ENCODE assay signal across 12 cellular contexts in genomic region chr18:363327-364115, GRCh38.
DNase-seq lines count a peak whose midpoint lies in the region; ATAC-seq, FAIRE-seq and TF ChIP-seq lines count a peak whose summit lies in the region.
"Had no signal": no experiment of that assay in that cellular context is flagged by ENCODE, and none has a peak within 500 bp of the region (broad histone marks: within the 10 kb centered on the region; RNA-seq: fewer than 3 reads in every experiment).

No MANE protein-coding gene starts in this region.

- H3K4me3 ChIP-seq in AG04449 (ENCODE audit: low read depth, low read length): no peak overlapping the region
- no peak overlapping the region for H3K4me3 ChIP-seq in K562
- H3K4me3 ChIP-seq in lower lobe of right lung: no peak overlapping the region

- peaks cover 44 to 48% of the 10 kb centered on the region in 2 experiments for H3K27me3 ChIP-seq in K562 (ENCODE audit: control insufficient read depth in 2 of 2, insufficient read depth in 2 of 2, low read length in 2 of 2)
- H3K27me3 ChIP-seq in lower lobe of right lung (ENCODE audit: low read depth): no peaks in the 10 kb centered on the region

- no peak for TF ChIP-seq RAD21 in K562 (CRISPR knock-in tag; conservative IDR thresholded peaks at IDR 0.05 in 1 of 2, IDR thresholded peaks at IDR 0.05 in 1 of 2)

- H3K9me3 ChIP-seq in K562 (replicated peaks; ENCODE audit: control insufficient read depth, insufficient read depth, low read depth, low read length) (no peaks in the 10 kb centered on the region), lower lobe of right lung (no peaks in the 10 kb centered on the region)

- intact Hi-C loops in K562 (cut with micrococcal nuclease): no loop called here
- intact Hi-C loops in lower lobe of right lung (cut with DNase I): no loop called here

- no peak for TF ChIP-seq CTCF in AG04449 (IDR thresholded peaks at IDR 0.05; ENCODE audit: insufficient read depth, low read length, missing control alignments)
- no peak for TF ChIP-seq CTCF in K562 (IDR thresholded peaks at IDR 0.05 in 2 of 3, conservative IDR thresholded peaks at IDR 0.05 in 1 of 3; ENCODE audit: insufficient read depth in 2 of 3, low read depth in 1 of 3, low read length in 3 of 3)
- TF ChIP-seq CTCF in lower lobe of right lung (IDR thresholded peaks at IDR 0.05): no peak

- BruUV-seq in K562 (replicated peaks; lab: Mats Ljungman, UMichigan): no TSS peak

- H3K4me1 ChIP-seq in K562 (replicated peaks in 1 of 2; ENCODE audit: control insufficient read depth in 2 of 2, insufficient read depth in 2 of 2, low read length in 2 of 2) (no peaks in the 10 kb centered on the region), lower lobe of right lung (peaks cover 25% of the 10 kb centered on the region)

- H3K79me2 ChIP-seq in K562 (ENCODE audit: control insufficient read depth, insufficient read depth, low read length): no peaks in the 10 kb centered on the region

- no peak for ATAC-seq in K562
- ATAC-seq in lower lobe of right lung: peak in 1 of 2 donors; percentile 15

- CTCF ChIA-PET in AG04449 (lab: Yijun Ruan, JAX) (interaction anchor here (1.2 kb wide), 1 partner anchor 257 kb away, joined by 5 read pairs; no protein-coding TSS in a partner anchor), K562 (lab: Yijun Ruan, JAX; ENCODE audit: low intra/inter-chr PET ratio) (no interaction called here)

- FAIRE-seq in K562 (lab: Jason Lieb, UNC): peak; percentile 61
- FAIRE-seq: bronchial epithelial cell had no signal

- no peak for TF ChIP-seq EP300 in K562 (IDR thresholded peaks at IDR 0.05; ENCODE audit: low read length)

- H4K20me1 ChIP-seq in K562 (replicated peaks; ENCODE audit: control insufficient read depth, insufficient read depth, low read length): 0 out of 2 replicates have a peak, but pooled peaks cover 3% of the 10 kb centered on the region

- H2AFZ ChIP-seq in K562 (ENCODE audit: low read depth, low read length): no peak overlapping the region

- H3K27ac ChIP-seq in K562 (ENCODE audit: extremely low read depth, low read depth, low read length) (no peak overlapping the region), lower lobe of right lung (peak overlapping the region; percentile 22)

- no peak for TF ChIP-seq POLR2A in K562 (conservative IDR thresholded peaks at IDR 0.05)

- no peaks in the 10 kb centered on the region for H3K9me1 ChIP-seq in K562 (ENCODE audit: control insufficient read depth, insufficient read depth, low read length)

- H3K9ac ChIP-seq in K562 (ENCODE audit: insufficient read depth in 1 of 2, low read depth in 2 of 2, low read length in 2 of 2): no peak overlapping the region

- H3K36me3 ChIP-seq in K562 (ENCODE audit: control insufficient read depth, insufficient read depth, low read length): no peaks in the 10 kb centered on the region
- no peaks in the 10 kb centered on the region for H3K36me3 ChIP-seq in lower lobe of right lung

- in situ Hi-C loops in K562 (cut with MboI): no loop called here

- no peak overlapping the region for H3K4me2 ChIP-seq in K562 (ENCODE audit: insufficient read depth, low read length)

- 3% methylated on average over 11 of the region's 11 CpGs for WGBS in K562 (ENCODE audit: insufficient coverage, low coverage, missing lambda C conversion rate)

- POLR2A ChIA-PET in AG04449 (lab: Yijun Ruan, JAX) (interaction anchor here (1.0 to 1.3 kb wide), 2 partner anchors 32 to 136 kb away, joined by 3 read pairs; no protein-coding TSS in a partner anchor), K562 (lab: Yijun Ruan, JAX) (no interaction called here)

- DNase-seq in AG04449 (ENCODE audit: low read depth, low spot score) (peak; percentile 74), HT1080 (ENCODE audit: low read depth) (peak; percentile 13), K562 (ENCODE audit: extremely low read depth in 1 of 4, low spot score in 3 of 4) (no peak), lower lobe of right lung (no peak), iPS-NIHi11 (ENCODE audit: low spot score) (no peak), activated gamma-delta T cell (lab: John Stamatoyannopoulos, UW) (no peak), DMS53 (lab: John Stamatoyannopoulos, UW) (no peak), hypothalamus (lab: John Stamatoyannopoulos, UW) (no peak)
- DNase-seq: CD4-positive, CD25-positive, alpha-beta regulatory T cell; KG1; NCI-H69 had no signal

TF ChIP-seq in K562, 482 proteins besides CTCF, POLR2A, EP300 and RAD21:
- no peak for TF ChIP-seq CEBPG (CRISPR knock-in tag; IDR thresholded peaks at IDR 0.05)
- peak; percentile 85 to 99 for TF ChIP-seq CEBPG (tag; conservative IDR thresholded peaks at IDR 0.05 in 1 of 2, IDR thresholded peaks at IDR 0.05 in 1 of 2)
- TF ChIP-seq IRF9 (tag; IDR thresholded peaks at IDR 0.05): 0 out of 2 replicates have a peak, but pooled peaks have one; percentile 55
- TF ChIP-seq CEBPB (tag; IDR thresholded peaks at IDR 0.05): peak; percentile 96
- TF ChIP-seq ZNF609 (CRISPR knock-in tag; IDR thresholded peaks at IDR 0.05; ENCODE audit: borderline replicate concordance): no peak

Comparison
In these comparisons a context has a peak if more than half of its experiments do, and no peak if none do; other contexts are left out.
1. DNase-seq: peak in AG04449 (single experiment) and HT1080 (single experiment); none in K562 (0 of 4), lower lobe of right lung (single experiment), iPS-NIHi11 (single experiment), activated gamma-delta T cell (single experiment), DMS53 (single experiment) and hypothalamus (0 of 51).